ENCODE assay signal across 9 cellular contexts in genomic region chr10:92847185-92847864, GRCh38. TPM values are rescaled to one million over a fixed set of nuclear protein-coding genes. Genes with fewer than 3 reads are reported as not detected.
DNase-seq lines count a peak whose midpoint lies in the region; ATAC-seq, FAIRE-seq and TF ChIP-seq lines count a peak whose summit lies in the region.
"Had no signal": no experiment of that assay in that cellular context is flagged by ENCODE, and none has a peak within 500 bp of the region (broad histone marks: within the 10 kb centered on the region; RNA-seq: fewer than 3 reads in every experiment).

No MANE protein-coding gene starts in this region.

- intact Hi-C loops in lower leg skin (cut with DNase I; ENCODE audit: low total_unique reads), result no loop called here

- no peak for TF ChIP-seq POLR2A in lower leg skin (IDR thresholded peaks at IDR 0.05)

- H3K9me3 ChIP-seq in BLaER1 treated with 17β-estradiol and CSF1 and Interleukin-3, amounts not matched to agents 10 nM and 100 nM (replicated peaks in 1 of 11), result peaks cover 0 to 4% (median 0%) of the 10 kb centered on the region in 11 experiments; a peak in 1 of 22 replicates

- ATAC-seq in HG02610 (IDR thresholded peaks at IDR 0.05; ENCODE audit: unreplicated experiment), result no peak
- no peak for ATAC-seq in activated CD4-positive, CD25-positive, alpha-beta regulatory T cell treated with anti-CD3 and anti-CD28 coated beads, Interleukin-2, amount 50 U/mL, for 24 hours

- no peaks in the 10 kb centered on the region for H3K9me3 Mint-ChIP-seq in activated CD4-positive, alpha-beta memory T cell treated with anti-CD3 and anti-CD28 coated beads, Interleukin-2, amount 10 ng/mL, durations not matched to agents 7 days and 5 days

- peak overlapping the region in 8 of 10 experiments; percentile 79 to 97 (median 94); a peak in 11 of 20 replicates for H3K4me3 ChIP-seq in BLaER1 treated with 17β-estradiol and CSF1 and Interleukin-3, amounts not matched to agents 10 nM and 100 nM
- H3K4me3 ChIP-seq in lower leg skin (ENCODE audit: low read depth, poor library complexity, severe bottlenecking), result no peak overlapping the region

- CTCF ChIA-PET in activated CD4-positive, alpha-beta memory T cell treated with anti-CD3 and anti-CD28 coated beads, Interleukin-2, amount 10 ng/mL, durations not matched to agents 7 days and 5 days (lab: Charles Lee), result interaction anchor here (0.6 to 7.7 kb wide), 6 partner anchors 8 to 230 kb away, joined by 3 to 99 read pairs (median 5); no protein-coding TSS in a partner anchor

- H3K27me3 ChIP-seq in BLaER1 treated with 17β-estradiol and CSF1 and Interleukin-3, amounts not matched to agents 10 nM and 100 nM, result no peaks in the 10 kb centered on the region

- peak overlapping the region; percentile 72 to 97 (median 87) for H3K4me2 ChIP-seq in BLaER1 treated with 17β-estradiol and CSF1 and Interleukin-3, amounts not matched to agents 10 nM and 100 nM

- H3K36me3 Mint-ChIP-seq in activated CD4-positive, alpha-beta memory T cell treated with anti-CD3 and anti-CD28 coated beads, Interleukin-2, amount 10 ng/mL, durations not matched to agents 7 days and 5 days (ENCODE audit: low read depth), result no peaks in the 10 kb centered on the region

- H3K9ac ChIP-seq in BLaER1 treated with 17β-estradiol and CSF1 and Interleukin-3, amounts not matched to agents 10 nM and 100 nM, result peak overlapping the region in 3 of 11 experiments; percentile 85 to 89 (median 88); a peak in 2 of 22 replicates

- no peak for TF ChIP-seq CTCF in lower leg skin (IDR thresholded peaks at IDR 0.05)

- peaks cover 31 to 65% (median 47%) of the 10 kb centered on the region in 10 experiments for H3K4me1 ChIP-seq in BLaER1 treated with 17β-estradiol and CSF1 and Interleukin-3, amounts not matched to agents 10 nM and 100 nM

- DNase-seq in HTR-8/SVneo (ENCODE audit: insufficient read length, low spot score) (peak; percentile 13), kidney tubule cell (ENCODE audit: low spot score) (peak; percentile 72), activated gamma-delta T cell treated with Interleukin-2 at 50 U/mL for 16 hours (no peak), lower leg skin (ENCODE audit: low spot score in 2 of 2) (no peak)
- DNase-seq in activated CD4-positive, alpha-beta memory T cell treated with anti-CD3 and anti-CD28 coated beads, Interleukin-2, amount 10 ng/mL, durations not matched to agents 7 days and 5 days, result no peak
- DNase-seq: Right ventricle myocardium superior had no signal

- POLR2A ChIA-PET in activated CD4-positive, alpha-beta memory T cell treated with anti-CD3 and anti-CD28 coated beads, Interleukin-2, amount 10 ng/mL, durations not matched to agents 7 days and 5 days (lab: Charles Lee), result interaction anchor here (1.0 to 2.9 kb wide), 7 partner anchors 8 to 923 kb away, joined by 3 to 17 read pairs (median 5); partner anchors contain the start of genes CEP55, HHEX and IDE

- H3K27ac Mint-ChIP-seq in activated CD4-positive, alpha-beta memory T cell treated with anti-CD3 and anti-CD28 coated beads, Interleukin-2, amount 10 ng/mL, durations not matched to agents 7 days and 5 days, result peak overlapping the region; percentile 47

- H3K27ac ChIP-seq in BLaER1 treated with 17β-estradiol and CSF1 and Interleukin-3, amounts not matched to agents 10 nM and 100 nM, result peak overlapping the region in 7 of 11 experiments; percentile 4 to 93 (median 53); a peak in 9 of 22 replicates

- H3K4me1 Mint-ChIP-seq in activated CD4-positive, alpha-beta memory T cell treated with anti-CD3 and anti-CD28 coated beads, Interleukin-2, amount 10 ng/mL, durations not matched to agents 7 days and 5 days, result peaks cover 39% of the 10 kb centered on the region

- no peaks in the 10 kb centered on the region for H3K27me3 Mint-ChIP-seq in activated CD4-positive, alpha-beta memory T cell treated with anti-CD3 and anti-CD28 coated beads, Interleukin-2, amount 10 ng/mL, durations not matched to agents 7 days and 5 days

- peak overlapping the region; percentile 79 for H3K4me3 Mint-ChIP-seq in activated CD4-positive, alpha-beta memory T cell treated with anti-CD3 and anti-CD28 coated beads, Interleukin-2, amount 10 ng/mL, durations not matched to agents 7 days and 5 days

- peaks cover 0 to 8% (median 0%) of the 10 kb centered on the region in 11 experiments; a peak in 2 of 22 replicates for H4K20me1 ChIP-seq in BLaER1 treated with 17β-estradiol and CSF1 and Interleukin-3, amounts not matched to agents 10 nM and 100 nM

- no peaks in the 10 kb centered on the region for H3K36me3 ChIP-seq in BLaER1 treated with 17β-estradiol and CSF1 and Interleukin-3, amounts not matched to agents 10 nM and 100 nM

- 41 to 46% methylated on average over 4 of the region's 4 CpGs for WGBS in lower leg skin, 2 donors

- FAIRE-seq in HTR-8/SVneo (lab: Jason Lieb, UNC), result no peak

RNA-seq across cellular contexts. Expression of gene EXOC6, which starts 1.0 kb away (rescaled TPM):
- 1 to 10 TPM; 9.4 to 9.9 TPM for total RNA-seq in activated CD4-positive, alpha-beta memory T cell treated with anti-CD3 and anti-CD28 coated beads, Interleukin-2, amount 10 ng/mL, durations not matched to agents 7 days and 5 days
- 1 to 10 TPM; 5.2 to 8.4 (median 6.0) TPM for total RNA-seq in lower leg skin

Comparison
In these comparisons a context has a peak if more than half of its experiments do, and no peak if none do; other contexts are left out.
1. DNase-seq: peak in HTR-8/SVneo (single experiment) and kidney tubule cell (single experiment); none in activated CD4-positive, alpha-beta memory T cell treated with anti-CD3 and anti-CD28 coated beads, Interleukin-2, amount 10 ng/mL, durations not matched to agents 7 days and 5 days (single experiment), activated gamma-delta T cell treated with Interleukin-2 at 50 U/mL for 16 hours (single experiment) and lower leg skin (0 of 2).